ENCODE assay signal across 2 cellular contexts in the genomic region with DNA sequence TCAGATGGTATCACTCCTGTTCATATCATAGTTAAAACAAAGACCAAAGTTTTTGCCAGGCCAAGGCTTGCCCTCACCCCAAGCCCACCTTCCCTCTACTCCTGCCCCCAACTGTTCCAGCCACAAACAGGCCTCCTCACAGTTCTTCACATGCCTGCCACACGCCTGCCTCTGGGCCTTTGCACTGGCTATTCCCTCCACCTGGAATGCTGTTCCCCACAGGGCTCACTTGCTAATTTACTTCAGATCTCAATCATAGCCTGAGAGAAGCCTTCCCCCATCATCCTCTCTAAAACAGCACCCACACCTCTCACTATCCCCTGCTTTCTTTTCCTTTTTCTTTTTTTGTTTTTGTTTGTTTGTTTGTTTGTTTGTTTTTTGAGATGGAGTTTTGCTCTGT.
TF ChIP-seq lines count a peak whose summit lies in the region.

No MANE protein-coding gene starts in this region.

TF ChIP-seq in HEK293, 187 proteins besides CTCF, POLR2A, EP300 and RAD21:
- TF ChIP-seq OSR2 (tag by site-specific recombination; IDR thresholded peaks at IDR 0.05): no peak
- TF ChIP-seq ZFP69B (tag by site-specific recombination; IDR thresholded peaks at IDR 0.05): no peak
- no peak for TF ChIP-seq ZFP3 (tag by site-specific recombination; IDR thresholded peaks at IDR 0.05; ENCODE audit: low read depth)
- peak; percentile 86 for TF ChIP-seq ZNF623 (tag by site-specific recombination; IDR thresholded peaks at IDR 0.05)

TF ChIP-seq in K562, 482 proteins besides CTCF, POLR2A, EP300 and RAD21:
- TF ChIP-seq, protein P1, sequence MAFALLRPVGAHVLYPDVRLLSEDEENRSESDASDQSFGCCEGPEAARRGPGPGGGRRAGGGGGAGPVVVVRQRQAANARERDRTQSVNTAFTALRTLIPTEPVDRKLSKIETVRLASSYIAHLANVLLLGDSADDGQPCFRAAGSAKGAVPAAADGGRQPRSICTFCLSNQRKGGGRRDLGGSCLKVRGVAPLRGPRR (CRISPR knock-in tag; IDR thresholded peaks at IDR 0.05): no peak
- TF ChIP-seq CBFA2T3 (IDR thresholded peaks at IDR 0.05): no peak
- TF ChIP-seq USF1 (CRISPR knock-in tag; IDR thresholded peaks at IDR 0.05): no peak
- no peak for TF ChIP-seq ZBTB49 (CRISPR knock-in tag; IDR thresholded peaks at IDR 0.05; ENCODE audit: borderline replicate concordance)
- TF ChIP-seq L3MBTL2 (IDR thresholded peaks at IDR 0.05): no peak
- TF ChIP-seq, protein P2, sequence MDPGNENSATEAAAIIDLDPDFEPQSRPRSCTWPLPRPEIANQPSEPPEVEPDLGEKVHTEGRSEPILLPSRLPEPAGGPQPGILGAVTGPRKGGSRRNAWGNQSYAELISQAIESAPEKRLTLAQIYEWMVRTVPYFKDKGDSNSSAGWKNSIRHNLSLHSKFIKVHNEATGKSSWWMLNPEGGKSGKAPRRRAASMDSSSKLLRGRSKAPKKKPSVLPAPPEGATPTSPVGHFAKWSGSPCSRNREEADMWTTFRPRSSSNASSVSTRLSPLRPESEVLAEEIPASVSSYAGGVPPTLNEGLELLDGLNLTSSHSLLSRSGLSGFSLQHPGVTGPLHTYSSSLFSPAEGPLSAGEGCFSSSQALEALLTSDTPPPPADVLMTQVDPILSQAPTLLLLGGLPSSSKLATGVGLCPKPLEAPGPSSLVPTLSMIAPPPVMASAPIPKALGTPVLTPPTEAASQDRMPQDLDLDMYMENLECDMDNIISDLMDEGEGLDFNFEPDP (CRISPR knock-in tag; IDR thresholded peaks at IDR 0.05): no peak
- TF ChIP-seq RBM25 (IDR thresholded peaks at IDR 0.05; ENCODE audit: low read depth, low read length, severe bottlenecking): peak; percentile 28
- TF ChIP-seq BCOR (IDR thresholded peaks at IDR 0.05): peak; percentile 82
- TF ChIP-seq ZNF780A (CRISPR knock-in tag; IDR thresholded peaks at IDR 0.05): no peak
- no peak for TF ChIP-seq ZNF644 (tag; IDR thresholded peaks at IDR 0.05; ENCODE audit: low read depth)
- TF ChIP-seq HDAC1 (IDR thresholded peaks at IDR 0.05): no peak
- TF ChIP-seq KDM1A (IDR thresholded peaks at IDR 0.05): 0 out of 4 replicates have a peak, but pooled peaks of 1 of the 2 experiments have one; percentile 45
- no peak for TF ChIP-seq TARDBP (IDR thresholded peaks at IDR 0.05)
- TF ChIP-seq CEBPB (tag; IDR thresholded peaks at IDR 0.05): no peak
- TF ChIP-seq CXXC5 (CRISPR knock-in tag; IDR thresholded peaks at IDR 0.05): no peak
- TF ChIP-seq DEAF1 (CRISPR knock-in tag; IDR thresholded peaks at IDR 0.05): no peak
- no peak for TF ChIP-seq JUN (IDR thresholded peaks at IDR 0.05; ENCODE audit: borderline replicate concordance, low read depth, low read length)
- no peak for TF ChIP-seq JUN (CRISPR knock-in tag; IDR thresholded peaks at IDR 0.05; ENCODE audit: borderline replicate concordance)
- TF ChIP-seq NFE2L1 (tag; IDR thresholded peaks at IDR 0.05; ENCODE audit: borderline replicate concordance, low read depth): no peak
- no peak for TF ChIP-seq E2F6 (IDR thresholded peaks at IDR 0.05; ENCODE audit: borderline replicate concordance in 1 of 2, extremely low read depth in 1 of 2, insufficient read depth in 1 of 2, insufficient read length in 1 of 2, low read depth in 1 of 2, low read length in 1 of 2, poor library complexity in 1 of 2, severe bottlenecking in 1 of 2)
- TF ChIP-seq ZNF263 (CRISPR knock-in tag; IDR thresholded peaks at IDR 0.05; ENCODE audit: borderline replicate concordance): no peak
- no peak for TF ChIP-seq HOXB6 (CRISPR knock-in tag; IDR thresholded peaks at IDR 0.05; ENCODE audit: borderline replicate concordance)
